In the genomic region with DNA sequence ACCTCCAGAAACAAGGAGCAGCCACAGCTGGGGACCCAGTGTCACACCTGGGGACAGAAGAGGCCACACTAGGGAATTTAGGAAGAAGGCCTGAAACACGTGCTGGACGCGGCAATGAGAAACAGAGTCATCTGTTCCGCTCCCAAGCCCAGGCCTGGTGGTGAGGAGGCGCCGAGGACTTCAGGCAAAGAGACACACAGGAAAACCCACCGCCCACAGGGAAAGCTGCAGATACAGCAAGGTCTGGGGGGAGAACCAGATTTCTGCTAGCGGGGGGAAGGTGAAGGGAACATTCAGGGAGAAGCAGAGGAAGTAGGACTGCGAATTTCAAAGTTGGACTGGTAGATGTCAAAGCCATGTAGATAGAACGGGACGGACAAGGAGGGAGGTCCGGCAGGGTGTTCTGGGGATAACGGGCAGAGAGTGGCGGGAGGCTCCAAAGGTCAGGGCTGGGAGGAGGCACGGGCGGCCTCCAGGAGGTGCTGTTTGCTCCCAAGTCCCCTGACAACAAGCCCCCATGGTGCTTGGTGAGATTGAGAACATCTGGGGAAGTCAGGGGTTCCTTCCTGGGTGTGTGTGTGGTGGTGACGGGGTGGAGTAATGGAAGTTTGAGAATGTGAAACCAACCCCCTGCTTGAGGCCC, we compare ENCODE assay signal across 20 cellular contexts.
DNase-seq lines count a peak whose midpoint lies in the region; ATAC-seq, FAIRE-seq and TF ChIP-seq lines count a peak whose summit lies in the region.
"Had no signal": no experiment of that assay in that cellular context is flagged by ENCODE, and none has a peak within 500 bp of the region (broad histone marks: within the 10 kb centered on the region; RNA-seq: fewer than 3 reads in every experiment).

No MANE protein-coding gene starts in this region.

- POLR2A ChIA-PET in H1 (lab: Charles Lee; ENCODE audit: partially characterized antibody) = no interaction called here

- no peaks in the 10 kb centered on the region for H3K9me3 ChIP-seq in KOPT-K1 (ENCODE audit: insufficient read depth, low read length, poor library complexity, severe bottlenecking)
- no peaks in the 10 kb centered on the region for H3K9me3 ChIP-seq in H1 (ENCODE audit: insufficient read depth in 2 of 2, low read depth in 1 of 2, low read length in 1 of 2)
- no peaks in the 10 kb centered on the region for H3K9me3 ChIP-seq in upper lobe of right lung
- H3K9me3 ChIP-seq: BE2C had no signal

- no peak overlapping the region for H3K4me3 ChIP-seq in H1 (ENCODE audit: extremely low read depth in 1 of 4, insufficient read depth in 2 of 4, low read depth in 3 of 4, low read length in 4 of 4)
- H3K4me3 ChIP-seq in upper lobe of right lung = no peak overlapping the region
- H3K4me3 ChIP-seq: PC-9 had no signal

- H2BK12ac ChIP-seq in H1 (ENCODE audit: low read depth, low read length) = no peak overlapping the region

- no peak for TF ChIP-seq POLR2A in H1 (IDR thresholded peaks at IDR 0.05; ENCODE audit: control extremely low read depth in 1 of 2, low read depth in 2 of 2, low read length in 2 of 2)

- TF ChIP-seq CTCF in GM12873 (IDR thresholded peaks at IDR 0.05; ENCODE audit: insufficient read depth, low read depth, low read length, missing control alignments) = peak; percentile 20
- TF ChIP-seq CTCF in H1 (IDR thresholded peaks at IDR 0.05; ENCODE audit: control extremely low read depth in 1 of 3, insufficient read depth in 1 of 3, low read depth in 1 of 3, low read length in 3 of 3) = peak; percentile 18 to 33 (median 32); a peak in 2 of 4 replicates
- no peak for TF ChIP-seq CTCF in upper lobe of right lung (IDR thresholded peaks at IDR 0.05)

- no peak overlapping the region for H3K23ac ChIP-seq in H1 (ENCODE audit: insufficient read length)

- H3K14ac ChIP-seq in H1 (ENCODE audit: insufficient read length) = no peak overlapping the region

- no peak overlapping the region for H3K9ac ChIP-seq in H1 (replicated peaks in 1 of 4; ENCODE audit: extremely low read depth in 1 of 4, low read depth in 3 of 4, low read length in 3 of 4)

- no peaks in the 10 kb centered on the region for H3K79me2 ChIP-seq in H1 (ENCODE audit: control insufficient read depth in 1 of 2, insufficient read depth in 2 of 2, low read length in 2 of 2)

- H3K36me3 ChIP-seq in KOPT-K1 (ENCODE audit: insufficient read depth, low read length) (no peaks in the 10 kb centered on the region), H1 (ENCODE audit: control insufficient read depth in 2 of 4, insufficient read depth in 4 of 4, low read length in 3 of 4) (no peaks in the 10 kb centered on the region), upper lobe of right lung (no peaks in the 10 kb centered on the region)
- H3K36me3 ChIP-seq: BE2C had no signal

- TF ChIP-seq RAD21 in H1 (IDR thresholded peaks at IDR 0.05 in 1 of 2, conservative IDR thresholded peaks at IDR 0.05 in 1 of 2; ENCODE audit: low read depth in 2 of 2, low read length in 2 of 2) = peak; percentile 27 to 45; a peak in 3 of 4 replicates

- H3K4ac ChIP-seq in H1 (replicated peaks; ENCODE audit: insufficient read length, low read depth, low read length) = no peak overlapping the region

- H2BK5ac ChIP-seq in H1 (ENCODE audit: low read depth, low read length) = no peak overlapping the region; the same call in 1 of the 2 replicates

- FAIRE-seq in H1 (lab: Jason Lieb, UNC) = no peak

- no peaks in the 10 kb centered on the region for H3K79me1 ChIP-seq in H1 (ENCODE audit: low read depth, low read length)

- H4K5ac ChIP-seq in H1 (ENCODE audit: insufficient read length, low read depth, low read length) = no peak overlapping the region

- 92% methylated on average over 17 of the region's 17 CpGs; no CpG with 5 or more reads in 1 of the 2 experiments for WGBS in H1 (ENCODE audit: extremely low coverage in 1 of 2, insufficient coverage in 1 of 2, insufficient read length in 1 of 2, insufficient replicate concordance in 2 of 2, low coverage in 1 of 2, low lambda C conversion rate in 2 of 2, missing lambda C conversion rate in 1 of 2), 2 experiments

- no peaks in the 10 kb centered on the region for H3K27me3 ChIP-seq in H1 (replicated peaks in 1 of 4; ENCODE audit: control insufficient read depth in 3 of 4, extremely low read depth in 1 of 4, insufficient read depth in 3 of 4, low read length in 3 of 4)
- no peaks in the 10 kb centered on the region for H3K27me3 ChIP-seq in upper lobe of right lung
- H3K27me3 ChIP-seq: BE2C had no signal

- CTCF ChIA-PET in H1 (lab: Charles Lee; ENCODE audit: partially characterized antibody) = interaction anchor here (0.6 to 1.7 kb wide), 8 partner anchors 9 to 455 kb away, joined by 3 to 6 read pairs (median 4); no protein-coding TSS in a partner anchor

- no peak overlapping the region for H2AFZ ChIP-seq in H1 (ENCODE audit: low read length)
- H2AFZ ChIP-seq: PC-9 had no signal

- peaks cover 0 to 11% (median 10%) of the 10 kb centered on the region in 4 experiments; a peak in 5 of 7 replicates for H3K4me1 ChIP-seq in H1 (replicated peaks in 1 of 4; ENCODE audit: control insufficient read depth in 3 of 4, insufficient read depth in 4 of 4, low read length in 3 of 4)
- H3K4me1 ChIP-seq in upper lobe of right lung = no peaks in the 10 kb centered on the region
- H3K4me1 ChIP-seq: BE2C had no signal

- H3K27ac ChIP-seq in KOPT-K1 (ENCODE audit: low read depth, low read length, poor library complexity, severe bottlenecking) (peak overlapping the region; percentile 35), H1 (ENCODE audit: low read depth, low read length) (no peak overlapping the region), upper lobe of right lung (no peak overlapping the region)
- H3K27ac ChIP-seq: PC-9, RWPE1 had no signal

- H2BK120ac ChIP-seq in H1 (replicated peaks; ENCODE audit: low read depth, low read length) = no peak overlapping the region

- no peaks in the 10 kb centered on the region for H4K20me1 ChIP-seq in H1 (replicated peaks in 1 of 2; ENCODE audit: control insufficient read depth in 1 of 2, insufficient read depth in 2 of 2, low read length in 2 of 2)

- no peak overlapping the region for H2BK15ac ChIP-seq in H1 (ENCODE audit: low read length)

- no peak overlapping the region; a peak in 1 of 4 replicates for H3K4me2 ChIP-seq in H1 (ENCODE audit: insufficient read depth in 1 of 2, low read depth in 2 of 2, low read length in 2 of 2)
- H3K4me2 ChIP-seq: PC-9 had no signal

- H4K8ac ChIP-seq in H1 (ENCODE audit: extremely low read depth, insufficient read depth, low read length) = no peak overlapping the region

- no peak overlapping the region for H3K56ac ChIP-seq in H1 (replicated peaks; ENCODE audit: insufficient read length, low read depth, low read length)

- no peak overlapping the region; the same call in 1 of the 2 replicates for H3K18ac ChIP-seq in H1 (ENCODE audit: extremely low read depth, low read length)

- no peak for TF ChIP-seq EP300 in H1 (IDR thresholded peaks at IDR 0.05; ENCODE audit: borderline replicate concordance in 1 of 2, low read depth in 2 of 2, low read length in 2 of 2)

- no peaks in the 10 kb centered on the region for H3K23me2 ChIP-seq in H1 (ENCODE audit: low read depth, low read length)

- H2BK20ac ChIP-seq in H1 (ENCODE audit: low read length) = no peak overlapping the region

- no peak for ATAC-seq in upper lobe of right lung

- no peak overlapping the region for H4K91ac ChIP-seq in H1 (replicated peaks; ENCODE audit: insufficient read length, low read length)

- no peak for DNase-seq in H1 (ENCODE audit: low read depth in 1 of 2, low spot score in 2 of 2)
- DNase-seq in upper lobe of right lung = peak; percentile 28
- no peak for DNase-seq in stimulated activated naive CD4-positive, alpha-beta T cell (lab: John Stamatoyannopoulos, UW)
- no peak for DNase-seq in NCI-H446 (lab: John Stamatoyannopoulos, UW)
- no peak for DNase-seq in activated gamma-delta T cell treated with Interleukin-2 at 50 U/mL for 16 hours
- DNase-seq: BE2C; Calu3; CD8-positive, alpha-beta T cell; DMS53; KBM-7; NCI-H1417 treated with DMSO at 0.1 percent for 48 hours; NCI-H187 treated with DMSO at 0.1 percent for 48 hours; NCI-H226; NCI-H524 treated with DMSO at 0.1 percent for 48 hours; PC-9; SIG-M5; T-helper 1 cell had no signal

- no peak overlapping the region for H2AK5ac ChIP-seq in H1 (ENCODE audit: low read depth, low read length)

- intact Hi-C loops in upper lobe of right lung (cut with DNase I) = no loop called here

TF ChIP-seq in H1, 55 proteins besides CTCF, POLR2A, EP300 and RAD21 (continues in another document):
- no peak for TF ChIP-seq RXRA (IDR thresholded peaks at IDR 0.05; ENCODE audit: insufficient read depth, low read depth, low read length)
- TF ChIP-seq EGR1 (IDR thresholded peaks at IDR 0.05; ENCODE audit: borderline replicate concordance, low read depth, low read length) = no peak
- TF ChIP-seq POU5F1 (IDR thresholded peaks at IDR 0.05; ENCODE audit: low read depth, low read length) = no peak
- TF ChIP-seq TAF1 (IDR thresholded peaks at IDR 0.05; ENCODE audit: low read depth, low read length) = no peak
- TF ChIP-seq ASH2L (IDR thresholded peaks at IDR 0.05; ENCODE audit: low read length) = no peak
- no peak for TF ChIP-seq GABPA (IDR thresholded peaks at IDR 0.05; ENCODE audit: borderline replicate concordance, insufficient read depth, low read length)
- no peak for TF ChIP-seq RBBP5 (IDR thresholded peaks at IDR 0.05; ENCODE audit: borderline replicate concordance, low read depth, low read length)
- TF ChIP-seq BRCA1 (IDR thresholded peaks at IDR 0.05; ENCODE audit: low read depth, low read length) = no peak
- no peak for TF ChIP-seq CHD1 (IDR thresholded peaks at IDR 0.05; ENCODE audit: low read depth, low read length)
- TF ChIP-seq BCL11A (IDR thresholded peaks at IDR 0.05; ENCODE audit: low read depth in 2 of 2, low read length in 2 of 2) = no peak
- no peak for TF ChIP-seq YY1 (IDR thresholded peaks at IDR 0.05; ENCODE audit: low read depth, low read length)
- TF ChIP-seq FOSL1 (IDR thresholded peaks at IDR 0.05; ENCODE audit: insufficient read depth, low read depth, low read length) = no peak
- no peak for TF ChIP-seq JUN (IDR thresholded peaks at IDR 0.05; ENCODE audit: low read depth, low read length)
- TF ChIP-seq CBX8 (IDR thresholded peaks at IDR 0.05; ENCODE audit: borderline replicate concordance, low read depth, low read length) = no peak
- TF ChIP-seq KDM5A (IDR thresholded peaks at IDR 0.05; ENCODE audit: low read length) = no peak
- TF ChIP-seq TAF7 (optimal IDR thresholded peaks at IDR 0.05; ENCODE audit: borderline replicate concordance, low read depth, low read length) = no peak
- TF ChIP-seq PHF8 (conservative IDR thresholded peaks at IDR 0.05; ENCODE audit: low read depth, low read length) = no peak
- TF ChIP-seq SUZ12 (IDR thresholded peaks at IDR 0.05; ENCODE audit: low read length) = no peak
- TF ChIP-seq, protein P1, sequence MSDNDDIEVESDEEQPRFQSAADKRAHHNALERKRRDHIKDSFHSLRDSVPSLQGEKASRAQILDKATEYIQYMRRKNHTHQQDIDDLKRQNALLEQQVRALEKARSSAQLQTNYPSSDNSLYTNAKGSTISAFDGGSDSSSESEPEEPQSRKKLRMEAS (IDR thresholded peaks at IDR 0.05) = no peak
